In genomic region chr16:1780677-1781072, GRCh38 we compare ENCODE assay signal across 13 cellular contexts. TPM values are rescaled to one million over a fixed set of nuclear protein-coding genes. Genes with fewer than 3 reads are reported as not detected.
DNase-seq lines count a peak whose midpoint lies in the region; ATAC-seq and TF ChIP-seq lines count a peak whose summit lies in the region.
"Had no signal": no experiment of that assay in that cellular context is flagged by ENCODE, and none has a peak within 500 bp of the region (broad histone marks: within the 10 kb centered on the region; RNA-seq: fewer than 3 reads in every experiment).

No MANE protein-coding gene starts in this region.

- H3K4me3 ChIP-seq in heart right ventricle (peak overlapping the region in 1 of 10 donors; percentile 93), PC-9 (peak overlapping the region; percentile 93; the same call in 1 of the 2 replicates), epithelial cell of esophagus (ENCODE audit: low read length) (peak overlapping the region; percentile 74), skeletal muscle satellite cell (ENCODE audit: low read length) (no peak overlapping the region), upper lobe of right lung (no peak overlapping the region)

- POLR2A ChIA-PET in PC-9 (lab: Charles Lee; ENCODE audit: unreplicated experiment): interaction anchor here (0.6 kb wide), 1 partner anchor 61 kb away, joined by 5 read pairs; no protein-coding TSS in a partner anchor

- H3K36me3 ChIP-seq in heart right ventricle (peaks cover 0 to 63% (median 15%) of the 10 kb centered on the region in 9 donors), PC-9 (ENCODE audit: low read depth) (0 out of 2 replicates have a peak, but pooled peaks cover 8% of the 10 kb centered on the region), skeletal muscle satellite cell (ENCODE audit: insufficient read depth, low read length) (peaks cover 25% of the 10 kb centered on the region), upper lobe of right lung (peaks cover 32% of the 10 kb centered on the region)

- CTCF ChIA-PET in PC-9 (lab: Charles Lee): interaction anchor here (0.6 kb wide), 1 partner anchor 103 kb away, joined by 4 read pairs; the partner anchor contains the start of gene JPT2

- BruUV-seq in PC-9 (replicated peaks; lab: Mats Ljungman, UMichigan): TSS peak; percentile 34

- no peaks in the 10 kb centered on the region for H3K9me3 ChIP-seq in heart right ventricle
- no peaks in the 10 kb centered on the region for H3K9me3 ChIP-seq in PC-9 (ENCODE audit: insufficient read depth, low read depth)
- no peaks in the 10 kb centered on the region for H3K9me3 ChIP-seq in skeletal muscle satellite cell (replicated peaks; ENCODE audit: low read length)
- no peaks in the 10 kb centered on the region for H3K9me3 ChIP-seq in upper lobe of right lung
- H3K9me3 ChIP-seq: esophagus squamous epithelium, vagina had no signal

- H3K9ac ChIP-seq in skeletal muscle satellite cell (ENCODE audit: low read depth, low read length): no peak overlapping the region

- in situ Hi-C loops in G401 (cut with HindIII; ENCODE audit: low sequenced_read_pairs): no loop called here

- peaks cover 43% of the 10 kb centered on the region for H4K20me1 ChIP-seq in PC-9 (ENCODE audit: insufficient read depth)

- no peak for TF ChIP-seq CTCF in heart right ventricle (IDR thresholded peaks at IDR 0.05)
- TF ChIP-seq CTCF in PC-9 (conservative IDR thresholded peaks at IDR 0.05): no peak
- TF ChIP-seq CTCF in epithelial cell of esophagus (IDR thresholded peaks at IDR 0.05; ENCODE audit: insufficient read depth, low read depth, low read length, missing control alignments): no peak
- no peak for TF ChIP-seq CTCF in upper lobe of right lung (IDR thresholded peaks at IDR 0.05)

- peaks cover 48% of the 10 kb centered on the region for H3K79me2 ChIP-seq in PC-9 (ENCODE audit: low read depth)

- H3K27me3 ChIP-seq in heart right ventricle (no peaks in the 10 kb centered on the region), PC-9 (ENCODE audit: insufficient read depth, low read depth) (no peaks in the 10 kb centered on the region), skeletal muscle satellite cell (ENCODE audit: control insufficient read depth, insufficient read depth, low read length) (no peaks in the 10 kb centered on the region), upper lobe of right lung (no peaks in the 10 kb centered on the region)
- H3K27me3 ChIP-seq: esophagus squamous epithelium, vagina had no signal

- WGBS in heart right ventricle, 2 donors: 71 to 75% methylated on average over 6 of the region's 6 CpGs

- peak; percentile 32 for DNase-seq in Right ventricle myocardium inferior (ENCODE audit: missing footprints)
- no peak for DNase-seq in heart right ventricle
- no peak for DNase-seq in PC-9
- no peak for DNase-seq in epithelial cell of esophagus (ENCODE audit: low read depth)
- DNase-seq in upper lobe of right lung: no peak
- no peak for DNase-seq in KG1 (lab: John Stamatoyannopoulos, UW)
- no peak for DNase-seq in G401 (ENCODE audit: low spot score)
- DNase-seq: COR-L47, esophagus squamous epithelium, kidney glomerular epithelial cell, NCI-H1930 had no signal

- ATAC-seq in Right ventricle myocardium inferior (no peak), heart right ventricle (no peak), upper lobe of right lung (no peak)

- peak overlapping the region; percentile 91 for H3K4me2 ChIP-seq in PC-9
- H3K4me2 ChIP-seq in skeletal muscle satellite cell (ENCODE audit: low read length): peak overlapping the region; percentile 96

- peaks cover 29% of the 10 kb centered on the region for H3F3A ChIP-seq in PC-9 (ENCODE audit: insufficient read depth, low read depth)

- H3K4me1 ChIP-seq in heart right ventricle (peaks cover 16 to 54% (median 34%) of the 10 kb centered on the region in 9 donors), PC-9 (replicated peaks; ENCODE audit: insufficient read depth) (peaks cover 15% of the 10 kb centered on the region), skeletal muscle satellite cell (ENCODE audit: control insufficient read depth, insufficient read depth, low read length) (peaks cover 9% of the 10 kb centered on the region), upper lobe of right lung (peaks cover 17% of the 10 kb centered on the region)

- H3K9me2 ChIP-seq in PC-9 (ENCODE audit: insufficient read depth): no peaks in the 10 kb centered on the region

- H3K27ac ChIP-seq in heart right ventricle (no peak overlapping the region), PC-9 (no peak overlapping the region), upper lobe of right lung (no peak overlapping the region)

- intact Hi-C loops in Right ventricle myocardium inferior (cut with DNase I): loop anchor here (5.0 kb wide), 1 partner anchor 73 kb away; the partner anchor contains the start of gene MAPK8IP3
- intact Hi-C loops in heart right ventricle (cut with DNase I): no loop called here
- intact Hi-C loops in PC-9 (cut with micrococcal nuclease; ENCODE audit: unreplicated experiment): loop anchor here (5.0 kb wide), 2 partner anchors 162 to 372 kb away; partner anchors contain the start of gene MSRB1
- intact Hi-C loops in upper lobe of right lung (cut with DNase I): no loop called here

- H2AFZ ChIP-seq in PC-9: no peak overlapping the region

RNA-seq across cellular contexts. Expression of gene SPSB3, which starts 1.7 kb away (rescaled TPM):
- total RNA-seq in Right ventricle myocardium inferior: 36.1 TPM
- total RNA-seq in heart right ventricle: 10 to 100 TPM; 25.1 to 52.4 (median 27.1) TPM
- 10 to 100 TPM; 52.0 to 97.7 TPM for polyA plus RNA-seq in heart right ventricle
- 58.2 and 86.6 TPM in 2 replicates for total RNA-seq in PC-9 (2021)
- total RNA-seq in skeletal muscle satellite cell (2012; rRNA removed): 17.0 and 17.2 TPM in 2 replicates
- 43.0 TPM for total RNA-seq in upper lobe of right lung
- total RNA-seq in G401 (2014; rRNA removed; shearing (Covaris generic)): 14.0 and 27.3 TPM in 2 replicates

RNA-seq across cellular contexts. Expression of gene NUBP2, which starts 2.1 kb away (rescaled TPM):
- total RNA-seq in Right ventricle myocardium inferior: 37.9 TPM
- 10 to 100 TPM; 24.1 to 35.3 (median 28.7) TPM for total RNA-seq in heart right ventricle
- 10 to 100 TPM; 40.5 to 74.1 TPM for polyA plus RNA-seq in heart right ventricle
- 80.0 and 103 TPM in 2 replicates for total RNA-seq in PC-9 (2021)
- 84.7 and 85.4 TPM in 2 replicates for total RNA-seq in skeletal muscle satellite cell (2012; rRNA removed)
- 38.9 TPM for total RNA-seq in upper lobe of right lung
- total RNA-seq in G401 (2014; rRNA removed; shearing (Covaris generic)): 128 and 160 TPM in 2 replicates

RNA-seq across cellular contexts. Expression of gene MRPS34, which starts 7.7 kb away (rescaled TPM):
- total RNA-seq in Right ventricle myocardium inferior (80.8 TPM), heart right ventricle (10 to 100 TPM; 57.8 to 94.9 (median 76.2) TPM), PC-9 (2021) (201 and 247 TPM in 2 replicates), upper lobe of right lung (62.7 TPM)
- 100 to 1,000 TPM in 1 of 2 donors, 10 to 100 TPM in 1; 84.7 to 141 TPM for polyA plus RNA-seq in heart right ventricle
- 82.8 and 95.8 TPM in 2 replicates for total RNA-seq in skeletal muscle satellite cell (2012; rRNA removed)
- total RNA-seq in G401 (2014; rRNA removed; shearing (Covaris generic)): 276 and 281 TPM in 2 replicates

RNA-seq across cellular contexts. Expression of gene EME2, which starts 8.1 kb away (rescaled TPM):
- total RNA-seq in Right ventricle myocardium inferior (8.2 TPM), heart right ventricle (10 to 100 TPM in 1 of 10 donors, 1 to 10 TPM in 9; 4.9 to 13.8 (median 7.3) TPM), PC-9 (2021) (24.2 and 32.4 TPM in 2 replicates), upper lobe of right lung (19.2 TPM)
- polyA plus RNA-seq in heart right ventricle: 10 to 100 TPM in 1 of 2 donors, 1 to 10 TPM in 1; 3.0 to 17.9 TPM
- 11.7 and 15.1 TPM in 2 replicates for total RNA-seq in skeletal muscle satellite cell (2012; rRNA removed)
- 10.4 and 10.6 TPM in 2 replicates for total RNA-seq in G401 (2014; rRNA removed; shearing (Covaris generic))

RNA-seq across cellular contexts. Expression of gene NME3, which starts 9.3 kb away (rescaled TPM):
- 33.9 TPM for total RNA-seq in Right ventricle myocardium inferior
- 10 to 100 TPM; 21.8 to 41.1 (median 30.3) TPM for total RNA-seq in heart right ventricle
- polyA plus RNA-seq in heart right ventricle: 100 to 1,000 TPM in 1 of 2 donors, 10 to 100 TPM in 1; 47.7 to 176 TPM
- total RNA-seq in PC-9 (2021): 49.0 and 87.8 TPM in 2 replicates
- total RNA-seq in skeletal muscle satellite cell (2012; rRNA removed): 45.1 and 50.2 TPM in 2 replicates
- total RNA-seq in upper lobe of right lung: 67.2 TPM
- total RNA-seq in G401 (2014; rRNA removed; shearing (Covaris generic)): 64.4 and 76.9 TPM in 2 replicates

Comparison
In these comparisons a context has a peak if more than half of its experiments do, and no peak if none do; other contexts are left out.
1. intact Hi-C loops: an anchor here in Right ventricle myocardium inferior (5.0 kb wide) and PC-9 (5.0 kb wide); none called in heart right ventricle and upper lobe of right lung.
2. H3K4me3 ChIP-seq: peak in PC-9 (single experiment) and epithelial cell of esophagus (single experiment); none in skeletal muscle satellite cell (single experiment) and upper lobe of right lung (single experiment).